ENCODE assay signal across 24 cellular contexts in the genomic region with DNA sequence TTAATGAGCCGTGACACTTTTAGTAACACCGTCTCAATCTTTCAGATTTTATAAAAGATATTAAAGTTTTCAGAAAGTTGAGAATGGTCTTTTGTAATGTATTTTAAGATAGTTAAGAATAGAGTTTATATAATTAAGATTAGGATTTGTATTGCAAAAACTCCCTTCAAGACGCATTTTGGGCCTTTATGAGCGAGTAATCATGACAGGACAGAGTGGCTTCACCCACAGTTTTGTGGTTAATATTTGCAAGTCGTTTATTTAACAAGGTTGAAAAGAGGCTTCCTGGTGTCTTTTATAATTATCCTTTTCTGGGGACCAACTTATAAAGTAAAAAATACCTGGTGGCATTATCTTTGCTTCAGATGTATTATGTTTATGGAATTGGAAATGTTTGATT. TPM values are rescaled to one million over a fixed set of nuclear protein-coding genes. Genes with fewer than 3 reads are reported as not detected.
DNase-seq lines count a peak whose midpoint lies in the region; ATAC-seq and TF ChIP-seq lines count a peak whose summit lies in the region.
"Had no signal": no experiment of that assay in that cellular context is flagged by ENCODE, and none has a peak within 500 bp of the region (broad histone marks: within the 10 kb centered on the region; RNA-seq: fewer than 3 reads in every experiment).

No MANE protein-coding gene starts in this region.

- H3K36me3 Mint-ChIP-seq in activated T-helper 1 cell treated with anti-CD3 and anti-CD28 coated beads, Interleukin-12 subunit alpha, Interleukin-12 subunit beta, Interleukin-2, Interleukin-4 antibody, amounts not matched to agents 30 ng/mL and 10 ng/mL and 1 ng/mL, durations not matched to agents 14 hours and 24 hours and 36 hours (ENCODE audit: low read depth) = peaks cover 36% of the 10 kb centered on the region
- peaks cover 27% of the 10 kb centered on the region for H3K36me3 Mint-ChIP-seq in stimulated activated memory B cell treated with anti-CD40 and anti-IgM and Interleukin-4, amounts not matched to agents 10 μg/mL and 1 μg/mL and 100 μg/mL, for 72 hours

- no peak for TF ChIP-seq POLR2A in stomach (IDR thresholded peaks at IDR 0.05)

- no peaks in the 10 kb centered on the region for H3K27me3 Mint-ChIP-seq in activated T-helper 1 cell treated with anti-CD3 and anti-CD28 coated beads, Interleukin-12 subunit alpha, Interleukin-12 subunit beta, Interleukin-2, Interleukin-4 antibody, amounts not matched to agents 30 ng/mL and 10 ng/mL and 1 ng/mL, durations not matched to agents 14 hours and 24 hours and 36 hours (ENCODE audit: insufficient read depth)
- H3K27me3 Mint-ChIP-seq in stimulated activated memory B cell treated with anti-CD40 and anti-IgM and Interleukin-4, amounts not matched to agents 10 μg/mL and 1 μg/mL and 100 μg/mL, for 72 hours = no peaks in the 10 kb centered on the region
- H3K27me3 Mint-ChIP-seq: activated naive CD8-positive, alpha-beta T cell treated with anti-CD3 and anti-CD28 coated beads, Interleukin-2, amount 10 ng/mL, durations not matched to agents 7 days and 5 days had no signal

- H3K36me3 ChIP-seq in KMS-11 (ENCODE audit: insufficient read depth) = no peaks in the 10 kb centered on the region
- H3K36me3 ChIP-seq in stomach = no peaks in the 10 kb centered on the region
- H3K36me3 ChIP-seq: esophagus squamous epithelium, gastroesophageal sphincter, uterus, WERI-Rb-1 had no signal

- no peak for ATAC-seq in stimulated activated memory B cell treated with anti-CD40 and anti-IgM and Interleukin-4, amounts not matched to agents 10 μg/mL and 1 μg/mL and 100 μg/mL, for 72 hours
- ATAC-seq in HG03520 (IDR thresholded peaks at IDR 0.05; ENCODE audit: unreplicated experiment) (no peak), right cardiac atrium (no peak)
- ATAC-seq: gastroesophageal sphincter, HepG2 had no signal

- no peaks in the 10 kb centered on the region for H3K9me3 ChIP-seq in stomach
- H3K9me3 ChIP-seq in right cardiac atrium (ENCODE audit: control insufficient read depth, low read length) = no peaks in the 10 kb centered on the region
- H3K9me3 ChIP-seq: esophagus squamous epithelium, gastroesophageal sphincter, uterus had no signal

- H3K27ac ChIP-seq in KMS-11 (peak overlapping the region; percentile 33; the same call in 1 of the 2 replicates), stomach (peak overlapping the region in 1 of 5 donors; percentile 44), right cardiac atrium (ENCODE audit: low read length) (no peak overlapping the region)
- H3K27ac ChIP-seq: C4-2B, gastroesophageal sphincter, uterus, WERI-Rb-1 had no signal

- intact Hi-C loops in activated T-helper 1 cell treated with anti-CD3 and anti-CD28 coated beads, Interleukin-12 subunit alpha, Interleukin-12 subunit beta, Interleukin-2, Interleukin-4 antibody, amounts not matched to agents 30 ng/mL and 10 ng/mL and 1 ng/mL, durations not matched to agents 14 hours and 24 hours and 36 hours (cut with micrococcal nuclease) = no loop called here
- intact Hi-C loops in stomach (cut with DNase I; ENCODE audit: low total_unique reads) (no loop called here), right cardiac atrium (cut with DNase I) (no loop called here)

- peak overlapping the region; percentile 68; the same call in 1 of the 2 replicates for H3K4me2 ChIP-seq in KMS-11

- H3K9me3 Mint-ChIP-seq in activated T-helper 1 cell treated with anti-CD3 and anti-CD28 coated beads, Interleukin-12 subunit alpha, Interleukin-12 subunit beta, Interleukin-2, Interleukin-4 antibody, amounts not matched to agents 30 ng/mL and 10 ng/mL and 1 ng/mL, durations not matched to agents 14 hours and 24 hours and 36 hours = no peaks in the 10 kb centered on the region
- no peaks in the 10 kb centered on the region for H3K9me3 Mint-ChIP-seq in stimulated activated memory B cell treated with anti-CD40 and anti-IgM and Interleukin-4, amounts not matched to agents 10 μg/mL and 1 μg/mL and 100 μg/mL, for 72 hours
- H3K9me3 Mint-ChIP-seq: activated naive CD8-positive, alpha-beta T cell treated with anti-CD3 and anti-CD28 coated beads, Interleukin-2, amount 10 ng/mL, durations not matched to agents 7 days and 5 days had no signal

- TF ChIP-seq EP300 in stomach (IDR thresholded peaks at IDR 0.05) = no peak

- no peak for TF ChIP-seq CTCF in KMS-11 (conservative IDR thresholded peaks at IDR 0.05; ENCODE audit: low read depth, low read length)
- no peak for TF ChIP-seq CTCF in stomach (IDR thresholded peaks at IDR 0.05)

- H3K4me3 Mint-ChIP-seq in activated T-helper 1 cell treated with anti-CD3 and anti-CD28 coated beads, Interleukin-12 subunit alpha, Interleukin-12 subunit beta, Interleukin-2, Interleukin-4 antibody, amounts not matched to agents 30 ng/mL and 10 ng/mL and 1 ng/mL, durations not matched to agents 14 hours and 24 hours and 36 hours = peak overlapping the region; percentile 37
- peak overlapping the region; percentile 16 for H3K4me3 Mint-ChIP-seq in stimulated activated memory B cell treated with anti-CD40 and anti-IgM and Interleukin-4, amounts not matched to agents 10 μg/mL and 1 μg/mL and 100 μg/mL, for 72 hours
- H3K4me3 Mint-ChIP-seq: activated naive CD8-positive, alpha-beta T cell treated with anti-CD3 and anti-CD28 coated beads, Interleukin-2, amount 10 ng/mL, durations not matched to agents 7 days and 5 days had no signal

- peaks cover 90% of the 10 kb centered on the region for H3K4me1 Mint-ChIP-seq in activated T-helper 1 cell treated with anti-CD3 and anti-CD28 coated beads, Interleukin-12 subunit alpha, Interleukin-12 subunit beta, Interleukin-2, Interleukin-4 antibody, amounts not matched to agents 30 ng/mL and 10 ng/mL and 1 ng/mL, durations not matched to agents 14 hours and 24 hours and 36 hours (ENCODE audit: low read depth)
- H3K4me1 Mint-ChIP-seq in stimulated activated memory B cell treated with anti-CD40 and anti-IgM and Interleukin-4, amounts not matched to agents 10 μg/mL and 1 μg/mL and 100 μg/mL, for 72 hours = peaks cover 85% of the 10 kb centered on the region

- H3K9ac ChIP-seq in KMS-11 = no peak overlapping the region; the same call in 1 of the 2 replicates

- peaks cover 57% of the 10 kb centered on the region for H3K4me1 ChIP-seq in KMS-11 (ENCODE audit: low read depth, poor library complexity, severe bottlenecking)
- peaks cover 0 to 36% (median 13%) of the 10 kb centered on the region in 4 donors for H3K4me1 ChIP-seq in stomach
- H3K4me1 ChIP-seq in right cardiac atrium (ENCODE audit: control insufficient read depth, insufficient read depth, low read length) = peaks cover 3% of the 10 kb centered on the region
- H3K4me1 ChIP-seq: uterus had no signal

- H3K27me3 ChIP-seq in KMS-11 (ENCODE audit: insufficient read depth, low read depth) = no peaks in the 10 kb centered on the region
- H3K27me3 ChIP-seq in stomach = no peaks in the 10 kb centered on the region
- no peaks in the 10 kb centered on the region for H3K27me3 ChIP-seq in right cardiac atrium (ENCODE audit: control insufficient read depth, insufficient read depth)
- H3K27me3 ChIP-seq: esophagus squamous epithelium, gastroesophageal sphincter, uterus had no signal

- no peak overlapping the region for H2AFZ ChIP-seq in KMS-11 (ENCODE audit: low read depth)

- peaks cover 92% of the 10 kb centered on the region for H3K79me2 ChIP-seq in KMS-11 (ENCODE audit: insufficient read depth, low read depth)

- WGBS in stomach, 5 donors = 67 to 87% (median 86%) methylated on average over 5 of the region's 5 CpGs
- 91% methylated on average over 5 of the region's 5 CpGs for WGBS in right cardiac atrium

- H3K4me3 ChIP-seq in KMS-11 (IDR thresholded peaks at IDR 0.05; ENCODE audit: insufficient read depth, low read depth, low read length) (no peak overlapping the region), stomach (no peak overlapping the region), right cardiac atrium (ENCODE audit: low read length) (no peak overlapping the region)
- H3K4me3 ChIP-seq: esophagus squamous epithelium, gastroesophageal sphincter, uterus had no signal

- DNase-seq in activated effector memory CD4-positive, alpha-beta T cell treated with anti-CD3 and anti-CD28 coated beads, Interleukin-2, amount 50 U/mL, for 16 hours = peak; percentile 12
- no peak for DNase-seq in activated effector memory CD4-positive, alpha-beta T cell treated with Interleukin-2 at 50 U/mL for 16 hours
- no peak for DNase-seq in activated T-helper 1 cell treated with anti-CD3 and anti-CD28 coated beads, Interleukin-12 subunit alpha, Interleukin-12 subunit beta, Interleukin-2, Interleukin-4 antibody, amounts not matched to agents 30 ng/mL and 10 ng/mL and 1 ng/mL, durations not matched to agents 14 hours and 24 hours and 36 hours (ENCODE audit: low spot score)
- DNase-seq in stomach (no peak), right cardiac atrium (no peak)
- DNase-seq: ACHN; activated naive CD8-positive, alpha-beta T cell treated with anti-CD3 and anti-CD28 coated beads, Interleukin-2, amount 10 ng/mL, durations not matched to agents 7 days and 5 days; DMS 273 treated with DMSO at 0.1 percent for 48 hours; effector CD4-positive, alpha-beta T cell; esophagus squamous epithelium; mammary epithelial cell; NCI-H1417 treated with DMSO at 0.1 percent for 48 hours; NCI-H69; occipital lobe; OCI-M1; Right ventricle myocardium superior; uterus; WERI-Rb-1 had no signal

- H3K27ac Mint-ChIP-seq in activated T-helper 1 cell treated with anti-CD3 and anti-CD28 coated beads, Interleukin-12 subunit alpha, Interleukin-12 subunit beta, Interleukin-2, Interleukin-4 antibody, amounts not matched to agents 30 ng/mL and 10 ng/mL and 1 ng/mL, durations not matched to agents 14 hours and 24 hours and 36 hours = peak overlapping the region; percentile 75
- H3K27ac Mint-ChIP-seq in stimulated activated memory B cell treated with anti-CD40 and anti-IgM and Interleukin-4, amounts not matched to agents 10 μg/mL and 1 μg/mL and 100 μg/mL, for 72 hours = peak overlapping the region; percentile 65
- H3K27ac Mint-ChIP-seq: activated naive CD8-positive, alpha-beta T cell treated with anti-CD3 and anti-CD28 coated beads, Interleukin-2, amount 10 ng/mL, durations not matched to agents 7 days and 5 days had no signal

- no peaks in the 10 kb centered on the region; the same call in 1 of the 2 replicates for H4K20me1 ChIP-seq in KMS-11 (ENCODE audit: insufficient read depth)

RNA-seq across cellular contexts. Expression of a gene that starts 44.0 kb away (rescaled TPM):
- total RNA-seq in activated T-helper 1 cell treated with anti-CD3 and anti-CD28 coated beads, Interleukin-12 subunit alpha, Interleukin-12 subunit beta, Interleukin-2, Interleukin-4 antibody, amounts not matched to agents 30 ng/mL and 10 ng/mL and 1 ng/mL, durations not matched to agents 14 hours and 24 hours and 36 hours = 69.2 and 73.1 TPM in 2 replicates
- 10 to 100 TPM in 1 of 5 donors, 1 to 10 TPM in 4; 4.0 to 30.1 (median 7.5) TPM for total RNA-seq in stomach
- polyA plus RNA-seq in stomach = 1 to 10 TPM; 3.5 to 7.0 (median 3.9) TPM
- 10 to 100 TPM in 3 of 4 donors, 1 to 10 TPM in 1; 9.6 to 15.4 (median 12.3) TPM for total RNA-seq in right cardiac atrium
- 3.9 TPM for polyA plus RNA-seq in right cardiac atrium
